20 cellular contexts compared by ENCODE assay signal in genomic region chr7:138245682-138246081, GRCh38.
A peak's percentile ranks its signal among the peaks of the same experiment; 100 is the strongest.
DNase-seq lines count a peak whose midpoint lies in the region; ATAC-seq and TF ChIP-seq lines count a peak whose summit lies in the region.
"Had no signal": no experiment of that assay in that cellular context is flagged by ENCODE, and none has a peak within 500 bp of the region (broad histone marks: within the 10 kb centered on the region; RNA-seq: fewer than 3 reads in every experiment).

No MANE protein-coding gene starts in this region.

- 60% methylated on average over 1 of the region's 1 CpG for WGBS in mesenchymal stem cell

- no peak overlapping the region for H3K4me2 ChIP-seq in mesenchymal stem cell (ENCODE audit: low read length, poor library complexity, severe bottlenecking)
- H3K4me2 ChIP-seq: KMS-11 had no signal

- H3K4me3 Mint-ChIP-seq in brain: peak overlapping the region in 1 of 5 experiments; percentile 39
- no peak overlapping the region for H3K4me3 Mint-ChIP-seq in stimulated activated effector memory CD8-positive, alpha-beta T cell treated with anti-CD3 and anti-CD28 coated beads, Interleukin-12 subunit alpha, Interleukin-12 subunit beta, amount 100 ng/mL, for 72 hours
- H3K4me3 Mint-ChIP-seq: activated CD4-positive, alpha-beta T cell treated with anti-CD3 and anti-CD28 coated beads for 36 hours; B cell had no signal

- H3K4me3 ChIP-seq in mesenchymal stem cell (ENCODE audit: insufficient read depth in 1 of 2, low read depth in 1 of 2, low read length in 2 of 2): no peak overlapping the region
- H3K4me3 ChIP-seq: adrenal gland had no signal

- H2BK5ac ChIP-seq in mesenchymal stem cell (ENCODE audit: low read depth, low read length, poor library complexity, severe bottlenecking): no peak overlapping the region

- no peaks in the 10 kb centered on the region for H3K36me3 Mint-ChIP-seq in brain
- H3K36me3 Mint-ChIP-seq in stimulated activated effector memory CD8-positive, alpha-beta T cell treated with anti-CD3 and anti-CD28 coated beads, Interleukin-12 subunit alpha, Interleukin-12 subunit beta, amount 100 ng/mL, for 72 hours: no peaks in the 10 kb centered on the region

- H2BK15ac ChIP-seq in mesenchymal stem cell (ENCODE audit: low read depth, poor library complexity, severe bottlenecking): no peak overlapping the region

- no peak overlapping the region for H2AK5ac ChIP-seq in mesenchymal stem cell (ENCODE audit: low read length, severe bottlenecking)

- H2BK12ac ChIP-seq in mesenchymal stem cell (ENCODE audit: low read length in 2 of 2): no peak overlapping the region

- H2BK120ac ChIP-seq in mesenchymal stem cell (ENCODE audit: low read depth, low read length): no peak overlapping the region

- H3K4me1 Mint-ChIP-seq in brain: peaks cover 45% of the 10 kb centered on the region
- no peaks in the 10 kb centered on the region for H3K4me1 Mint-ChIP-seq in stimulated activated effector memory CD8-positive, alpha-beta T cell treated with anti-CD3 and anti-CD28 coated beads, Interleukin-12 subunit alpha, Interleukin-12 subunit beta, amount 100 ng/mL, for 72 hours
- H3K4me1 Mint-ChIP-seq: activated CD4-positive, alpha-beta T cell treated with anti-CD3 and anti-CD28 coated beads for 36 hours; B cell had no signal

- peaks cover 10% of the 10 kb centered on the region for H3K9me3 ChIP-seq in mesenchymal stem cell (ENCODE audit: control insufficient read depth, low read length)
- H3K9me3 ChIP-seq: adrenal gland had no signal

- H3K4me1 ChIP-seq in mesenchymal stem cell (ENCODE audit: control insufficient read depth, insufficient read depth, low read depth, low read length): peaks cover 7% of the 10 kb centered on the region

- no peaks in the 10 kb centered on the region for H3K79me1 ChIP-seq in mesenchymal stem cell (replicated peaks; ENCODE audit: low read length, poor library complexity, severe bottlenecking)

- no peaks in the 10 kb centered on the region for H3K27me3 Mint-ChIP-seq in brain
- H3K27me3 Mint-ChIP-seq: activated CD4-positive, alpha-beta T cell treated with anti-CD3 and anti-CD28 coated beads for 36 hours; B cell; progenitor cell of endocrine pancreas had no signal

- no peak overlapping the region for H3K23ac ChIP-seq in mesenchymal stem cell (ENCODE audit: low read length in 2 of 2)

- DNase-seq in EL (peak; percentile 26), MV-4-11 (lab: John Stamatoyannopoulos, UW) (peak; percentile 75), mesenchymal stem cell (peak; percentile 76), iPS-NIHi7 (ENCODE audit: extremely low spot score) (no peak)
- DNase-seq in stimulated activated effector memory CD8-positive, alpha-beta T cell treated with anti-CD3 and anti-CD28 coated beads, Interleukin-12 subunit alpha, Interleukin-12 subunit beta, amount 100 ng/mL, for 72 hours (ENCODE audit: low spot score in 2 of 2): no peak
- DNase-seq: activated CD4-positive, alpha-beta T cell treated with anti-CD3 and anti-CD28 coated beads for 36 hours; activated T-cell treated with anti-CD3 and anti-CD28 coated beads, Interleukin-2, amount 50 U/mL, for 1 hour; DMS79 treated with DMSO at 0.1 percent for 48 hours; NCI-H2081 treated with DMSO at 0.1 percent for 48 hours; OCI-M1; stimulated activated CD4-positive, alpha-beta T cell treated with anti-CD3 and anti-CD28 coated beads, Interleukin-4, amount 100 ng/mL, for 4 hours; stimulated activated naive CD4-positive, alpha-beta T cell treated with Interleukin-2 at 50 U/mL for 16 hours; T-helper 1 cell had no signal

- no peak overlapping the region for H3K9ac ChIP-seq in mesenchymal stem cell (ENCODE audit: low read length)
- H3K9ac ChIP-seq: KMS-11 had no signal

- H3K18ac ChIP-seq in mesenchymal stem cell (ENCODE audit: low read depth in 1 of 2, low read length in 2 of 2): no peak overlapping the region

- H4K91ac ChIP-seq in mesenchymal stem cell (ENCODE audit: low read length): no peak overlapping the region

- no peaks in the 10 kb centered on the region for H3K36me3 ChIP-seq in mesenchymal stem cell (ENCODE audit: control insufficient read depth in 1 of 2, insufficient read depth in 2 of 2, low read depth in 1 of 2, low read length in 2 of 2)
- H3K36me3 ChIP-seq: adrenal gland had no signal

- H3K14ac ChIP-seq in mesenchymal stem cell (ENCODE audit: low read length in 2 of 2): no peak overlapping the region

- ATAC-seq in GM18870 (IDR thresholded peaks at IDR 0.05; ENCODE audit: unreplicated experiment) (no peak), HG03135 (IDR thresholded peaks at IDR 0.05; ENCODE audit: unreplicated experiment) (no peak)
- ATAC-seq in stimulated activated effector memory CD8-positive, alpha-beta T cell treated with anti-CD3 and anti-CD28 coated beads, Interleukin-12 subunit alpha, Interleukin-12 subunit beta, amount 100 ng/mL, for 72 hours: no peak
- ATAC-seq: activated CD4-positive, alpha-beta T cell treated with anti-CD3 and anti-CD28 coated beads for 36 hours had no signal

- no peak overlapping the region for H3K27ac ChIP-seq in mesenchymal stem cell (ENCODE audit: low read length, poor library complexity, severe bottlenecking)
- H3K27ac ChIP-seq: KMS-11 had no signal

- H3K9me3 Mint-ChIP-seq in brain: peaks cover 7 to 12% (median 7%) of the 10 kb centered on the region in 5 experiments
- H3K9me3 Mint-ChIP-seq in stimulated activated effector memory CD8-positive, alpha-beta T cell treated with anti-CD3 and anti-CD28 coated beads, Interleukin-12 subunit alpha, Interleukin-12 subunit beta, amount 100 ng/mL, for 72 hours: peaks cover 6% of the 10 kb centered on the region

- H3K27ac Mint-ChIP-seq in brain: peak overlapping the region in 3 of 5 experiments; percentile 26 to 78 (median 60)
- H3K27ac Mint-ChIP-seq in stimulated activated effector memory CD8-positive, alpha-beta T cell treated with anti-CD3 and anti-CD28 coated beads, Interleukin-12 subunit alpha, Interleukin-12 subunit beta, amount 100 ng/mL, for 72 hours: no peak overlapping the region
- H3K27ac Mint-ChIP-seq: activated CD4-positive, alpha-beta T cell treated with anti-CD3 and anti-CD28 coated beads for 36 hours; B cell had no signal

- no peak for TF ChIP-seq CTCF in brain (conservative IDR thresholded peaks at IDR 0.05)

- H3K4ac ChIP-seq in mesenchymal stem cell (ENCODE audit: low read depth in 1 of 2, low read length in 2 of 2): no peak overlapping the region

- no peaks in the 10 kb centered on the region for H3K27me3 ChIP-seq in mesenchymal stem cell (ENCODE audit: control insufficient read depth in 1 of 2, insufficient read depth in 1 of 2, low read length in 2 of 2)
- H3K27me3 ChIP-seq: adrenal gland had no signal

- H2AFZ ChIP-seq in mesenchymal stem cell (ENCODE audit: low read depth, low read length): no peak overlapping the region

- H4K8ac ChIP-seq in mesenchymal stem cell (ENCODE audit: low read length): no peak overlapping the region

Comparison
In these comparisons a context has a peak if more than half of its experiments do, and no peak if none do; other contexts are left out.
1. DNase-seq: peak in EL (single experiment), MV-4-11 (single experiment) and mesenchymal stem cell (single experiment); none in stimulated activated effector memory CD8-positive, alpha-beta T cell treated with anti-CD3 and anti-CD28 coated beads, Interleukin-12 subunit alpha, Interleukin-12 subunit beta, amount 100 ng/mL, for 72 hours (0 of 2) and iPS-NIHi7 (single experiment).